Comparison of ENCODE assay signal across 1 cellular context in genomic region chr1:244461254-244462071, GRCh38.
TF ChIP-seq lines count a peak whose summit lies in the region.

Gene CATSPERE, plus strand, starts transcription at chr1:244461273. Its CDS starts 157 bp downstream, at chr1:244461430.

TF ChIP-seq in HEK293, 187 proteins besides CTCF, POLR2A, EP300 and RAD21 (continued from another document and continues in another):
- TF ChIP-seq, protein P1, sequence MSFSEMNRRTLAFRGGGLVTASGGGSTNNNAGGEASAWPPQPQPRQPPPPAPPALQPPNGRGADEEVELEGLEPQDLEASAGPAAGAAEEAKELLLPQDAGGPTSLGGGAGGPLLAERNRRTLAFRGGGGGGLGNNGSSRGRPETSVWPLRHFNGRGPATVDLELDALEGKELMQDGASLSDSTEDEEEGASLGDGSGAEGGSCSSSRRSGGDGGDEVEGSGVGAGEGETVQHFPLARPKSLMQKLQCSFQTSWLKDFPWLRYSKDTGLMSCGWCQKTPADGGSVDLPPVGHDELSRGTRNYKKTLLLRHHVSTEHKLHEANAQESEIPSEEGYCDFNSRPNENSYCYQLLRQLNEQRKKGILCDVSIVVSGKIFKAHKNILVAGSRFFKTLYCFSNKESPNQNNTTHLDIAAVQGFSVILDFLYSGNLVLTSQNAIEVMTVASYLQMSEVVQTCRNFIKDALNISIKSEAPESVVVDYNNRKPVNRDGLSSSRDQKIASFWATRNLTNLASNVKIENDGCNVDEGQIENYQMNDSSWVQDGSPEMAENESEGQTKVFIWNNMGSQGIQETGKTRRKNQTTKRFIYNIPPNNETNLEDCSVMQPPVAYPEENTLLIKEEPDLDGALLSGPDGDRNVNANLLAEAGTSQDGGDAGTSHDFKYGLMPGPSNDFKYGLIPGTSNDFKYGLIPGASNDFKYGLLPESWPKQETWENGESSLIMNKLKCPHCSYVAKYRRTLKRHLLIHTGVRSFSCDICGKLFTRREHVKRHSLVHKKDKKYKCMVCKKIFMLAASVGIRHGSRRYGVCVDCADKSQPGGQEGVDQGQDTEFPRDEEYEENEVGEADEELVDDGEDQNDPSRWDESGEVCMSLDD (tag by site-specific recombination; IDR thresholded peaks at IDR 0.05): no peak; the same call in 1 of the 2 replicates
- peak; percentile 30; the same call in 1 of the 2 replicates for TF ChIP-seq OSR2 (tag by site-specific recombination; IDR thresholded peaks at IDR 0.05)
- TF ChIP-seq ZFP3 (tag by site-specific recombination; IDR thresholded peaks at IDR 0.05; ENCODE audit: low read depth): no peak
- TF ChIP-seq ZNF133 (tag by site-specific recombination; IDR thresholded peaks at IDR 0.05): no peak
- TF ChIP-seq, protein P2, sequence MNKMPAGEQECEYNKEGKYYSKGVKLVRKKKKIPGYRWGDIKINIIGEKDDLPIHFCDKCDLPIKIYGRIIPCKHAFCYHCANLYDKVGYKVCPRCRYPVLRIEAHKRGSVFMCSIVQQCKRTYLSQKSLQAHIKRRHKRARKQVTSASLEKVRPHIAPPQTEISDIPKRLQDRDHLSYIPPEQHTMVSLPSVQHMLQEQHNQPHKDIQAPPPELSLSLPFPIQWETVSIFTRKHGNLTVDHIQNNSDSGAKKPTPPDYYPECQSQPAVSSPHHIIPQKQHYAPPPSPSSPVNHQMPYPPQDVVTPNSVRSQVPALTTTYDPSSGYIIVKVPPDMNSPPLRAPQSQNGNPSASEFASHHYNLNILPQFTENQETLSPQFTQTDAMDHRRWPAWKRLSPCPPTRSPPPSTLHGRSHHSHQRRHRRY (tag by site-specific recombination; IDR thresholded peaks at IDR 0.05): no peak
- TF ChIP-seq ZNF341 (tag by site-specific recombination; IDR thresholded peaks at IDR 0.05; ENCODE audit: low read depth): 0 out of 2 replicates have a peak, but pooled peaks have one; percentile 4
- TF ChIP-seq ZNF121 (tag by site-specific recombination; IDR thresholded peaks at IDR 0.05): 0 out of 2 replicates have a peak, but pooled peaks have one; percentile 48
- TF ChIP-seq ZNF76 (tag by site-specific recombination; IDR thresholded peaks at IDR 0.05; ENCODE audit: borderline replicate concordance, low read depth): peak; percentile 48; the same call in 1 of the 2 replicates
- TF ChIP-seq ZNF473 (tag by site-specific recombination; IDR thresholded peaks at IDR 0.05): no peak
- TF ChIP-seq ZNF585B (tag by site-specific recombination; IDR thresholded peaks at IDR 0.05): no peak
- no peak for TF ChIP-seq MYNN (tag by site-specific recombination; IDR thresholded peaks at IDR 0.05; ENCODE audit: borderline replicate concordance)
- no peak for TF ChIP-seq ZNF560 (tag by site-specific recombination; IDR thresholded peaks at IDR 0.05; ENCODE audit: borderline replicate concordance)
- no peak for TF ChIP-seq ZNF664 (tag by site-specific recombination; IDR thresholded peaks at IDR 0.05)
- TF ChIP-seq, protein P3, sequence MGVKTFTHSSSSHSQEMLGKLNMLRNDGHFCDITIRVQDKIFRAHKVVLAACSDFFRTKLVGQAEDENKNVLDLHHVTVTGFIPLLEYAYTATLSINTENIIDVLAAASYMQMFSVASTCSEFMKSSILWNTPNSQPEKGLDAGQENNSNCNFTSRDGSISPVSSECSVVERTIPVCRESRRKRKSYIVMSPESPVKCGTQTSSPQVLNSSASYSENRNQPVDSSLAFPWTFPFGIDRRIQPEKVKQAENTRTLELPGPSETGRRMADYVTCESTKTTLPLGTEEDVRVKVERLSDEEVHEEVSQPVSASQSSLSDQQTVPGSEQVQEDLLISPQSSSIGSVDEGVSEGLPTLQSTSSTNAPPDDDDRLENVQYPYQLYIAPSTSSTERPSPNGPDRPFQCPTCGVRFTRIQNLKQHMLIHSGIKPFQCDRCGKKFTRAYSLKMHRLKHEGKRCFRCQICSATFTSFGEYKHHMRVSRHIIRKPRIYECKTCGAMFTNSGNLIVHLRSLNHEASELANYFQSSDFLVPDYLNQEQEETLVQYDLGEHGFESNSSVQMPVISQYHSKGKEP (tag by site-specific recombination; IDR thresholded peaks at IDR 0.05): 0 out of 2 replicates have a peak, but pooled peaks have one; percentile 34
- no peak for TF ChIP-seq ZNF837 (tag by site-specific recombination; IDR thresholded peaks at IDR 0.05)
- TF ChIP-seq, protein P4, sequence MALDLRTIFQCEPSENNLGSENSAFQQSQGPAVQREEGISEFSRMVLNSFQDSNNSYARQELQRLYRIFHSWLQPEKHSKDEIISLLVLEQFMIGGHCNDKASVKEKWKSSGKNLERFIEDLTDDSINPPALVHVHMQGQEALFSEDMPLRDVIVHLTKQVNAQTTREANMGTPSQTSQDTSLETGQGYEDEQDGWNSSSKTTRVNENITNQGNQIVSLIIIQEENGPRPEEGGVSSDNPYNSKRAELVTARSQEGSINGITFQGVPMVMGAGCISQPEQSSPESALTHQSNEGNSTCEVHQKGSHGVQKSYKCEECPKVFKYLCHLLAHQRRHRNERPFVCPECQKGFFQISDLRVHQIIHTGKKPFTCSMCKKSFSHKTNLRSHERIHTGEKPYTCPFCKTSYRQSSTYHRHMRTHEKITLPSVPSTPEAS (tag by site-specific recombination; IDR thresholded peaks at IDR 0.05): no peak
- TF ChIP-seq ZNF658 (tag by site-specific recombination; IDR thresholded peaks at IDR 0.05): no peak
- TF ChIP-seq ZNF701 (tag by site-specific recombination; IDR thresholded peaks at IDR 0.05): no peak
- TF ChIP-seq TSHZ1 (tag by site-specific recombination; IDR thresholded peaks at IDR 0.05; ENCODE audit: borderline replicate concordance): no peak
- TF ChIP-seq ZBTB21 (tag by site-specific recombination; IDR thresholded peaks at IDR 0.05): no peak
- TF ChIP-seq ZNF174 (tag by site-specific recombination; IDR thresholded peaks at IDR 0.05): no peak
- no peak for TF ChIP-seq ZNF707 (tag by site-specific recombination; IDR thresholded peaks at IDR 0.05)
- TF ChIP-seq ZNF654 (tag by site-specific recombination; IDR thresholded peaks at IDR 0.05; ENCODE audit: low read depth): no peak
- no peak for TF ChIP-seq ZNF530 (tag by site-specific recombination; IDR thresholded peaks at IDR 0.05; ENCODE audit: low read depth)
- TF ChIP-seq ZNF626 (tag by site-specific recombination; IDR thresholded peaks at IDR 0.05): no peak
- no peak for TF ChIP-seq GLI2 (tag by site-specific recombination; IDR thresholded peaks at IDR 0.05; ENCODE audit: borderline replicate concordance, low read depth)
- no peak for TF ChIP-seq MEIS1 (CRISPR knock-in tag; IDR thresholded peaks at IDR 0.05; ENCODE audit: borderline replicate concordance)
- no peak for TF ChIP-seq ZNF747 (tag by site-specific recombination; IDR thresholded peaks at IDR 0.05)
- no peak for TF ChIP-seq ZNF202 (tag by site-specific recombination; IDR thresholded peaks at IDR 0.05; ENCODE audit: borderline replicate concordance)
- TF ChIP-seq, protein P5, sequence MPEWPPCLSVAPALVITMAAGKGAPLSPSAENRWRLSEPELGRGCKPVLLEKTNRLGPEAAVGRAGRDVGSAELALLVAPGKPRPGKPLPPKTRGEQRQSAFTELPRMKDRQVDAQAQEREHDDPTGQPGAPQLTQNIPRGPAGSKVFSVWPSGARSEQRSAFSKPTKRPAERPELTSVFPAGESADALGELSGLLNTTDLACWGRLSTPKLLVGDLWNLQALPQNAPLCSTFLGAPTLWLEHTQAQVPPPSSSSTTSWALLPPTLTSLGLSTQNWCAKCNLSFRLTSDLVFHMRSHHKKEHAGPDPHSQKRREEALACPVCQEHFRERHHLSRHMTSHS (tag by site-specific recombination; IDR thresholded peaks at IDR 0.05): no peak
- TF ChIP-seq BCL11A (tag by site-specific recombination; IDR thresholded peaks at IDR 0.05; ENCODE audit: low read depth): no peak
- no peak for TF ChIP-seq ZNF266 (tag by site-specific recombination; IDR thresholded peaks at IDR 0.05; ENCODE audit: low read depth)
- no peak for TF ChIP-seq ZNF157 (tag by site-specific recombination; IDR thresholded peaks at IDR 0.05)
- TF ChIP-seq, protein P6, sequence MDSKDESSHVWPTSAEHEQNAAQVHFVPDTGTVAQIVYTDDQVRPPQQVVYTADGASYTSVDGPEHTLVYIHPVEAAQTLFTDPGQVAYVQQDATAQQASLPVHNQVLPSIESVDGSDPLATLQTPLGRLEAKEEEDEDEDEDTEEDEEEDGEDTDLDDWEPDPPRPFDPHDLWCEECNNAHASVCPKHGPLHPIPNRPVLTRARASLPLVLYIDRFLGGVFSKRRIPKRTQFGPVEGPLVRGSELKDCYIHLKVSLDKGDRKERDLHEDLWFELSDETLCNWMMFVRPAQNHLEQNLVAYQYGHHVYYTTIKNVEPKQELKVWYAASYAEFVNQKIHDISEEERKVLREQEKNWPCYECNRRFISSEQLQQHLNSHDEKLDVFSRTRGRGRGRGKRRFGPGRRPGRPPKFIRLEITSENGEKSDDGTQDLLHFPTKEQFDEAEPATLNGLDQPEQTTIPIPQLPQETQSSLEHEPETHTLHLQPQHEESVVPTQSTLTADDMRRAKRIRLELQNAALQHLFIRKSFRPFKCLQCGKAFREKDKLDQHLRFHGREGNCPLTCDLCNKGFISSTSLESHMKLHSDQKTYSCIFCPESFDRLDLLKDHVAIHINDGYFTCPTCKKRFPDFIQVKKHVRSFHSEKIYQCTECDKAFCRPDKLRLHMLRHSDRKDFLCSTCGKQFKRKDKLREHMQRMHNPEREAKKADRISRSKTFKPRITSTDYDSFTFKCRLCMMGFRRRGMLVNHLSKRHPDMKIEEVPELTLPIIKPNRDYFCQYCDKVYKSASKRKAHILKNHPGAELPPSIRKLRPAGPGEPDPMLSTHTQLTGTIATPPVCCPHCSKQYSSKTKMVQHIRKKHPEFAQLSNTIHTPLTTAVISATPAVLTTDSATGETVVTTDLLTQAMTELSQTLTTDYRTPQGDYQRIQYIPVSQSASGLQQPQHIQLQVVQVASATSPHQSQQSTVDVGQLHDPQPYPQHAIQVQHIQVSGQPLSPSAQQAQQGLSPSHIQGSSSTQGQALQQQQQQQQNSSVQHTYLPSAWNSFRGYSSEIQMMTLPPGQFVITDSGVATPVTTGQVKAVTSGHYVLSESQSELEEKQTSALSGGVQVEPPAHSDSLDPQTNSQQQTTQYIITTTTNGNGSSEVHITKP (tag by site-specific recombination; IDR thresholded peaks at IDR 0.05): no peak
- peak; percentile 37 for TF ChIP-seq ZXDB (tag by site-specific recombination; IDR thresholded peaks at IDR 0.05)
- no peak for TF ChIP-seq HOXC10 (CRISPR knock-in tag; IDR thresholded peaks at IDR 0.05)
- TF ChIP-seq SCRT1 (tag by site-specific recombination; IDR thresholded peaks at IDR 0.05; ENCODE audit: borderline replicate concordance): no peak
- peak; percentile 29; the same call in 1 of the 2 replicates for TF ChIP-seq ZNF184 (tag by site-specific recombination; IDR thresholded peaks at IDR 0.05)
- no peak for TF ChIP-seq ZNF48 (tag by site-specific recombination; IDR thresholded peaks at IDR 0.05)
- 0 out of 2 replicates have a peak, but pooled peaks have one; percentile 10 for TF ChIP-seq ZNF561 (tag by site-specific recombination; IDR thresholded peaks at IDR 0.05; ENCODE audit: borderline replicate concordance)
- no peak for TF ChIP-seq ZNF175 (tag by site-specific recombination; IDR thresholded peaks at IDR 0.05)
- no peak for TF ChIP-seq ZNF426 (tag by site-specific recombination; IDR thresholded peaks at IDR 0.05)
- no peak for TF ChIP-seq ZNF549 (tag by site-specific recombination; IDR thresholded peaks at IDR 0.05)
- TF ChIP-seq, protein P7, sequence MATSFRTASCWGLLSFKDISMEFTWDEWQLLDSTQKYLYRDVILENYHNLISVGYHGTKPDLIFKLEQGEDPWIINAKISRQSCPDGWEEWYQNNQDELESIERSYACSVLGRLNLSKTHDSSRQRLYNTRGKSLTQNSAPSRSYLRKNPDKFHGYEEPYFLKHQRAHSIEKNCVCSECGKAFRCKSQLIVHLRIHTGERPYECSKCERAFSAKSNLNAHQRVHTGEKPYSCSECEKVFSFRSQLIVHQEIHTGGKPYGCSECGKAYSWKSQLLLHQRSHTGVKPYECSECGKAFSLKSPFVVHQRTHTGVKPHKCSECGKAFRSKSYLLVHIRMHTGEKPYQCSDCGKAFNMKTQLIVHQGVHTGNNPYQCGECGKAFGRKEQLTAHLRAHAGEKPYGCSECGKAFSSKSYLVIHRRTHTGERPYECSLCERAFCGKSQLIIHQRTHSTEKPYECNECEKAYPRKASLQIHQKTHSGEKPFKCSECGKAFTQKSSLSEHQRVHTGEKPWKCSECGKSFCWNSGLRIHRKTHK (tag by site-specific recombination; IDR thresholded peaks at IDR 0.05): no peak
- TF ChIP-seq ZNF449 (tag by site-specific recombination; IDR thresholded peaks at IDR 0.05): peak; percentile 95
- no peak for TF ChIP-seq ZSCAN16 (tag by site-specific recombination; IDR thresholded peaks at IDR 0.05)
- TF ChIP-seq ZNF544 (tag by site-specific recombination; IDR thresholded peaks at IDR 0.05): no peak
